Comparison of ENCODE assay signal across 24 cellular contexts in the genomic region with DNA sequence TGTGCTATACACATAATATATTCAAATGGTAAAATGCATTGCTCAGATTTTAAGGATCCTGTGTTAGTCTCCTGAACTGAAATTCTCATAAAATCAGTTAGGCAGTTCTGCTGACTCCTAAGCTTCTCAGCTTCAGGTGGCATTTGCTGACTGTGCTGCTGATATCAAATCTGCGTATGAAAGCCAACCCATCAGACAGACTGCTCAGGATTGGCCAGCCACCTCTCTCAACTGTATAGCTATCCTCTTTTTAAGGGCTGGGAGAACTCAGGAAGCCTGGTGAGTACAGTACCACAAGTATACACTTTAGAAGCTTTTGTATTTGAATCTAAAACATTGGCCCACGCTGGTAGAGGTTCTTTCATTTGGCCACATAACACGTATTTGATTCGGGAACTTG.
"Had no signal": no experiment of that assay in that cellular context is flagged by ENCODE, and none has a peak within 500 bp of the region (broad histone marks: within the 10 kb centered on the region; RNA-seq: fewer than 3 reads in every experiment).

No MANE protein-coding gene starts in this region.

- ATAC-seq: HepG2, Panc1, PC-3 had no signal

- H3K4me2 ChIP-seq: SK-N-SH had no signal

- H3K27ac ChIP-seq: RWPE1 had no signal

- H3K9me3 ChIP-seq: MG63, SK-N-SH had no signal

- DNase-seq: IMR-90, Karpas-422, KG1, MG63, NCI-H1092, NCI-H1105 treated with DMSO at 0.1 percent for 48 hours, NCI-H1417 treated with DMSO at 0.1 percent for 48 hours, NCI-H146, NCI-H1694 treated with DMSO at 0.1 percent for 48 hours, NCI-H1930, NCI-H2081, NCI-H2107, NCI-H2227 treated with DMSO at 0.1 percent for 48 hours, NCI-H446, NCI-H510A, NCI-H524 treated with DMSO at 0.1 percent for 48 hours, NCI-H69, NCI-H774, PC-3, SHP77, SK-N-SH had no signal

- H3K9ac ChIP-seq: SK-N-SH had no signal

- H3K27me3 ChIP-seq: MG63 had no signal
